26 cellular contexts compared by ENCODE assay signal in the genomic region with DNA sequence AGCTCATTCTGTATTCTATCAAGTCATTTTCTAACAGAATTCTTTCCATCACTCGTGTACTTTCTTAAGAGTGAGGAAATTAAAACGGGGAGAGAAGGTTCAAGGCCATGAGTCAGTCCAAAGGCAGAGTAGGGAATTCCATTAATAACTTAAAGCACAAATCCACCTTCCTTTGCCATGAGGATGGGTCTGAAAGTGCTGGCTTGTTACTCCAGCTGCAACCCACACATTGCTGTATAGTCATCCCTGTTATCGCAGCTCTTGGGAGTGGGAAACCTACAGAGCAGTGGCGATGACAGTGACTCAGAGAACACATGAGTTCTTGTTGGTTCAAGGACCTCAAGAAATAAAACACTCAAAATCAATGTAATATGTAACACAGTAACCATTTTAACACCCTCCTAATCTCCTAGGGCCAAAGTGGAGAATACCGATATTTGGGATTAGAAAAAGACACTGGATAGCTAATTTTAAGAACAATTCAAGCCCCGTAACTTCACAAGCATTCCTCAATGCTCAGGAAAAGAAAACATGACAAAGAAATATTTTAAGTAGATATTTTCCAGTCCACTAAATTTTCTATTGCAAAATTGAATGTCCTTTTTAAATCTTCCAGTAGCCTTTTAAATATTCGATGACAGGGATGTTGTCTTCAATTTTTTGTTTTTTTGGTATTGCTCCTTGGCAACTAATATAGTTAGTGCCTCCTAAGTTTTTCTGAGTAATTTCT.
DNase-seq lines count a peak whose midpoint lies in the region; TF ChIP-seq lines count a peak whose summit lies in the region.
"Had no signal": no experiment of that assay in that cellular context is flagged by ENCODE, and none has a peak within 500 bp of the region (broad histone marks: within the 10 kb centered on the region; RNA-seq: fewer than 3 reads in every experiment).

No MANE protein-coding gene starts in this region.

- no peak overlapping the region for H3K4me2 ChIP-seq in neural progenitor cell

- H2AFZ ChIP-seq in neural progenitor cell (replicated peaks) = no peak overlapping the region

- H3K4me3 Mint-ChIP-seq in neural progenitor cell = no peak overlapping the region
- H3K4me3 Mint-ChIP-seq: activated T-cell treated with anti-CD3 and anti-CD28 coated beads, Interleukin-2, amount 50 U/mL, for 4 hours; endodermal cell; naive thymus-derived CD4-positive, alpha-beta T cell; type B pancreatic cell had no signal

- no peaks in the 10 kb centered on the region for H3F3A ChIP-seq in neural progenitor cell (ENCODE audit: low read depth)

- intact Hi-C loops in adrenal gland (cut with DNase I) = no loop called here

- H3K27ac ChIP-seq in adrenal gland = no peak overlapping the region
- H3K27ac ChIP-seq in rectal smooth muscle tissue (ENCODE audit: low read depth, low read length) = peak overlapping the region; percentile 1
- H3K27ac ChIP-seq in neural progenitor cell = no peak overlapping the region
- H3K27ac ChIP-seq: breast epithelium had no signal

- no peaks in the 10 kb centered on the region for H3K9me3 Mint-ChIP-seq in neural progenitor cell
- H3K9me3 Mint-ChIP-seq: activated T-cell treated with anti-CD3 and anti-CD28 coated beads, Interleukin-2, amount 50 U/mL, for 4 hours; endodermal cell; type B pancreatic cell had no signal

- H3K9me3 ChIP-seq in adrenal gland (replicated peaks in 1 of 3) (no peaks in the 10 kb centered on the region), neural progenitor cell (ENCODE audit: low read depth) (no peaks in the 10 kb centered on the region)
- H3K9me3 ChIP-seq: breast epithelium, Caco-2, esophagus muscularis mucosa had no signal

- H4K20me1 ChIP-seq in neural progenitor cell (ENCODE audit: low read depth) = no peaks in the 10 kb centered on the region

- H3K9ac ChIP-seq in rectal smooth muscle tissue (ENCODE audit: low read length) (no peak overlapping the region), neural progenitor cell (no peak overlapping the region)

- TF ChIP-seq POLR2A in adrenal gland (IDR thresholded peaks at IDR 0.05) = no peak

- WGBS in adrenal gland, 4 donors = 58 to 66% (median 63%) methylated on average over 7 of the region's 7 CpGs

- H3K36me3 ChIP-seq in adrenal gland (replicated peaks in 1 of 2) (no peaks in the 10 kb centered on the region), rectal smooth muscle tissue (ENCODE audit: control insufficient read depth, insufficient read depth, low read length) (no peaks in the 10 kb centered on the region), neural progenitor cell (no peaks in the 10 kb centered on the region)
- H3K36me3 ChIP-seq: breast epithelium, esophagus muscularis mucosa had no signal

- no peak for TF ChIP-seq CTCF in adrenal gland (IDR thresholded peaks at IDR 0.05)
- no peak for TF ChIP-seq CTCF in fibroblast of pulmonary artery (IDR thresholded peaks at IDR 0.05; ENCODE audit: low read length, missing control alignments)
- TF ChIP-seq CTCF in neural progenitor cell (IDR thresholded peaks at IDR 0.05) = no peak

- DNase-seq in ELR (ENCODE audit: low read depth) = peak; percentile 10
- DNase-seq in adrenal gland = peak in 6 of 7 donors; percentile 37 to 56 (median 50)
- peak; percentile 80 for DNase-seq in fibroblast of pulmonary artery (ENCODE audit: low read depth)
- no peak for DNase-seq in DMS 273 (lab: John Stamatoyannopoulos, UW; ENCODE audit: unreplicated experiment)
- DNase-seq in NCI-H2107 (lab: John Stamatoyannopoulos, UW) = no peak
- no peak for DNase-seq in stimulated activated CD4-positive, alpha-beta T cell treated with anti-CD3 and anti-CD28 coated beads, Interleukin-15, amount 100 ng/mL, for 24 hours
- DNase-seq in neural progenitor cell (ENCODE audit: low spot score) = no peak
- DNase-seq: activated CD4-positive, alpha-beta T cell treated with anti-CD3 and anti-CD28 coated beads for 48 hours; activated naive CD4-positive, alpha-beta T cell treated with Interleukin-2 at 50 U/mL for 16 hours; activated T-cell treated with anti-CD3 and anti-CD28 coated beads, Interleukin-2, amount 50 U/mL, for 4 hours; C1 segment of cervical spinal cord; Caco-2; cortex of kidney; DMS79 treated with DMSO at 0.1 percent for 48 hours; endodermal cell; islet precursor cell; Kasumi-1; midbrain; naive thymus-derived CD4-positive, alpha-beta T cell; NCI-H510A; OCI-M1 had no signal

- H3K27ac Mint-ChIP-seq in neural progenitor cell = no peak overlapping the region
- H3K27ac Mint-ChIP-seq: naive thymus-derived CD4-positive, alpha-beta T cell; type B pancreatic cell had no signal

- no peaks in the 10 kb centered on the region for H3K27me3 Mint-ChIP-seq in neural progenitor cell (ENCODE audit: insufficient read depth, low read depth)
- H3K27me3 Mint-ChIP-seq: type B pancreatic cell had no signal

- H3K36me3 Mint-ChIP-seq in neural progenitor cell = no peaks in the 10 kb centered on the region
- H3K36me3 Mint-ChIP-seq: naive thymus-derived CD4-positive, alpha-beta T cell; type B pancreatic cell had no signal

- H3K27me3 ChIP-seq in adrenal gland = no peaks in the 10 kb centered on the region
- no peaks in the 10 kb centered on the region for H3K27me3 ChIP-seq in rectal smooth muscle tissue (ENCODE audit: control insufficient read depth, insufficient read depth, low read length)
- no peaks in the 10 kb centered on the region for H3K27me3 ChIP-seq in neural progenitor cell
- H3K27me3 ChIP-seq: breast epithelium, esophagus muscularis mucosa had no signal

- no peaks in the 10 kb centered on the region for H3K79me2 ChIP-seq in neural progenitor cell (ENCODE audit: low read depth)

- H3K4me1 ChIP-seq in adrenal gland (replicated peaks in 1 of 2) = no peaks in the 10 kb centered on the region
- peaks cover 5% of the 10 kb centered on the region for H3K4me1 ChIP-seq in rectal smooth muscle tissue (ENCODE audit: control insufficient read depth, insufficient read depth, low read length)
- H3K4me1 ChIP-seq in neural progenitor cell = no peaks in the 10 kb centered on the region
- H3K4me1 ChIP-seq: breast epithelium had no signal

- no peaks in the 10 kb centered on the region for H3K4me1 Mint-ChIP-seq in neural progenitor cell
- H3K4me1 Mint-ChIP-seq: naive thymus-derived CD4-positive, alpha-beta T cell had no signal

- H3K4me3 ChIP-seq in adrenal gland (no peak overlapping the region), fibroblast of pulmonary artery (replicated peaks; ENCODE audit: low read depth, low read length) (no peak overlapping the region), rectal smooth muscle tissue (ENCODE audit: low read length) (no peak overlapping the region), neural progenitor cell (no peak overlapping the region)
- H3K4me3 ChIP-seq: breast epithelium, esophagus muscularis mucosa, GM12878 had no signal

Comparison
In these comparisons a context has a peak if more than half of its experiments do, and no peak if none do; other contexts are left out.
1. DNase-seq: peak in ELR (single experiment), adrenal gland (6 of 7) and fibroblast of pulmonary artery (single experiment); none in DMS 273 (single experiment), NCI-H2107 (single experiment), stimulated activated CD4-positive, alpha-beta T cell treated with anti-CD3 and anti-CD28 coated beads, Interleukin-15, amount 100 ng/mL, for 24 hours (single experiment) and neural progenitor cell (single experiment).